Comparison of ENCODE assay signal across 1 cellular context in the genomic region with DNA sequence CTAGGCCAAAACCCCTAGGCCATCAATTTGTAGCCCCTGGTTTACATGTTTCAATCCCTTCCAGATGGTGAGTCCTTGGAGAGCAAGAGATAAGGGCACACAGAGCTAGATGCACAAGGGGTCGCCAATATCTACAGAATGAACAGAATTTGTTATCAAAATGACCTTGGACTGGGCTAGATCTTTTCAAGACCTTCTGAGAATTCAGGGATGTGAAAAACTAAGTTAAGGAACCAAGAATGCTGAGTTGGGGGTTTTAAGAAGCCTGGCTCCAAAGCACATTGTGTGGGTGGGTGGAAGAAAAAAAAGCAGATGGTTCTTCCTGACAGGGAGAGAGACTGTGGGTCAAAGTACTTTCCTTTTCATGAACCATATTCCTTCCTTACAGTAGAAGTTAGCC.
TF ChIP-seq lines count a peak whose summit lies in the region.

No MANE protein-coding gene starts in this region.

TF ChIP-seq in K562, 482 proteins besides CTCF, POLR2A, EP300 and RAD21 (continued from another document and continues in another):
- no peak for TF ChIP-seq TSHZ1 (CRISPR knock-in tag; IDR thresholded peaks at IDR 0.05)
- TF ChIP-seq KAT2B (IDR thresholded peaks at IDR 0.05; ENCODE audit: low read depth, low read length), result no peak
- TF ChIP-seq NCOR1 (IDR thresholded peaks at IDR 0.05), result peak; percentile 69
- TF ChIP-seq ZNF146 (CRISPR knock-in tag; IDR thresholded peaks at IDR 0.05; ENCODE audit: unreplicated experiment), result no peak
- TF ChIP-seq NFRKB (IDR thresholded peaks at IDR 0.05; ENCODE audit: low read depth), result peak; percentile 80
- no peak for TF ChIP-seq KDM2B (CRISPR knock-in tag; IDR thresholded peaks at IDR 0.05)
- TF ChIP-seq, protein P1, sequence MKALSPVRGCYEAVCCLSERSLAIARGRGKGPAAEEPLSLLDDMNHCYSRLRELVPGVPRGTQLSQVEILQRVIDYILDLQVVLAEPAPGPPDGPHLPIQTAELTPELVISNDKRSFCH (CRISPR knock-in tag; IDR thresholded peaks at IDR 0.05), result no peak
- TF ChIP-seq, protein P1 (tag; IDR thresholded peaks at IDR 0.05), result no peak
- 0 out of 2 replicates have a peak, but pooled peaks have one; percentile 58 for TF ChIP-seq SMAD4 (CRISPR knock-in tag; conservative IDR thresholded peaks at IDR 0.05)
- TF ChIP-seq ZNF512 (tag; IDR thresholded peaks at IDR 0.05), result no peak
- TF ChIP-seq KDM1A (IDR thresholded peaks at IDR 0.05), result peak in 1 of 2 experiments; percentile 38; a peak in 1 of 4 replicates
- TF ChIP-seq E2F3 (CRISPR knock-in tag; IDR thresholded peaks at IDR 0.05), result no peak
- TF ChIP-seq, protein P2, sequence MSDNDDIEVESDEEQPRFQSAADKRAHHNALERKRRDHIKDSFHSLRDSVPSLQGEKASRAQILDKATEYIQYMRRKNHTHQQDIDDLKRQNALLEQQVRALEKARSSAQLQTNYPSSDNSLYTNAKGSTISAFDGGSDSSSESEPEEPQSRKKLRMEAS (CRISPR knock-in tag; IDR thresholded peaks at IDR 0.05), result no peak
- no peak for TF ChIP-seq MCM5 (IDR thresholded peaks at IDR 0.05; ENCODE audit: low read depth)
- TF ChIP-seq ZNF212 (CRISPR knock-in tag; IDR thresholded peaks at IDR 0.05), result no peak
- TF ChIP-seq CBFA2T3 (IDR thresholded peaks at IDR 0.05), result peak; percentile 90
- TF ChIP-seq MTA2 (IDR thresholded peaks at IDR 0.05; ENCODE audit: low read depth), result peak; percentile 32; the same call in 1 of the 2 replicates
- no peak for TF ChIP-seq ZFP91 (CRISPR knock-in tag; IDR thresholded peaks at IDR 0.05)
- no peak for TF ChIP-seq TCFL5 (CRISPR knock-in tag; conservative IDR thresholded peaks at IDR 0.05)
- no peak for TF ChIP-seq STAT5A (IDR thresholded peaks at IDR 0.05; ENCODE audit: borderline replicate concordance, low read length)
- TF ChIP-seq MTA3 (IDR thresholded peaks at IDR 0.05; ENCODE audit: borderline replicate concordance), result no peak; the same call in 1 of the 2 replicates
- no peak for TF ChIP-seq SNIP1 (IDR thresholded peaks at IDR 0.05; ENCODE audit: low read depth)
- no peak for TF ChIP-seq SAFB2 (IDR thresholded peaks at IDR 0.05; ENCODE audit: borderline replicate concordance, low read depth, low read length, severe bottlenecking)
- TF ChIP-seq IRF2 (CRISPR knock-in tag; IDR thresholded peaks at IDR 0.05), result no peak
- TF ChIP-seq FOXK2 (conservative IDR thresholded peaks at IDR 0.05 in 1 of 2, IDR thresholded peaks at IDR 0.05 in 1 of 2; ENCODE audit: low read depth in 2 of 2), result no peak; a peak in 1 of 4 replicates
- TF ChIP-seq NFYB (IDR thresholded peaks at IDR 0.05; ENCODE audit: extremely low read depth, insufficient read length), result no peak
- TF ChIP-seq, protein P3, sequence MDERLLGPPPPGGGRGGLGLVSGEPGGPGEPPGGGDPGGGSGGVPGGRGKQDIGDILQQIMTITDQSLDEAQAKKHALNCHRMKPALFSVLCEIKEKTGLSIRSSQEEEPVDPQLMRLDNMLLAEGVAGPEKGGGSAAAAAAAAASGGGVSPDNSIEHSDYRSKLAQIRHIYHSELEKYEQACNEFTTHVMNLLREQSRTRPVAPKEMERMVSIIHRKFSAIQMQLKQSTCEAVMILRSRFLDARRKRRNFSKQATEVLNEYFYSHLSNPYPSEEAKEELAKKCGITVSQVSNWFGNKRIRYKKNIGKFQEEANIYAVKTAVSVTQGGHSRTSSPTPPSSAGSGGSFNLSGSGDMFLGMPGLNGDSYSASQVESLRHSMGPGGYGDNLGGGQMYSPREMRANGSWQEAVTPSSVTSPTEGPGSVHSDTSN (CRISPR knock-in tag; IDR thresholded peaks at IDR 0.05; ENCODE audit: low read depth), result no peak
- TF ChIP-seq, protein P3 (tag; conservative IDR thresholded peaks at IDR 0.05; ENCODE audit: low read depth), result no peak
- no peak for TF ChIP-seq SMAD3 (CRISPR knock-in tag; conservative IDR thresholded peaks at IDR 0.05)
- TF ChIP-seq SP1 (CRISPR knock-in tag; IDR thresholded peaks at IDR 0.05), result no peak
- TF ChIP-seq, protein P4, sequence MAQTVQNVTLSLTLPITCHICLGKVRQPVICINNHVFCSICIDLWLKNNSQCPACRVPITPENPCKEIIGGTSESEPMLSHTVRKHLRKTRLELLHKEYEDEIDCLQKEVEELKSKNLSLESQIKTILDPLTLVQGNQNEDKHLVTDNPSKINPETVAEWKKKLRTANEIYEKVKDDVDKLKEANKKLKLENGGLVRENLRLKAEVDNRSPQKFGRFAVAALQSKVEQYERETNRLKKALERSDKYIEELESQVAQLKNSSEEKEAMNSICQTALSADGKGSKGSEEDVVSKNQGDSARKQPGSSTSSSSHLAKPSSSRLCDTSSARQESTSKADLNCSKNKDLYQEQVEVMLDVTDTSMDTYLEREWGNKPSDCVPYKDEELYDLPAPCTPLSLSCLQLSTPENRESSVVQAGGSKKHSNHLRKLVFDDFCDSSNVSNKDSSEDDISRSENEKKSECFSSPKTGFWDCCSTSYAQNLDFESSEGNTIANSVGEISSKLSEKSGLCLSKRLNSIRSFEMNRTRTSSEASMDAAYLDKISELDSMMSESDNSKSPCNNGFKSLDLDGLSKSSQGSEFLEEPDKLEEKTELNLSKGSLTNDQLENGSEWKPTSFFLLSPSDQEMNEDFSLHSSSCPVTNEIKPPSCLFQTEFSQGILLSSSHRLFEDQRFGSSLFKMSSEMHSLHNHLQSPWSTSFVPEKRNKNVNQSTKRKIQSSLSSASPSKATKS (CRISPR knock-in tag; IDR thresholded peaks at IDR 0.05), result no peak
- TF ChIP-seq, protein P5, sequence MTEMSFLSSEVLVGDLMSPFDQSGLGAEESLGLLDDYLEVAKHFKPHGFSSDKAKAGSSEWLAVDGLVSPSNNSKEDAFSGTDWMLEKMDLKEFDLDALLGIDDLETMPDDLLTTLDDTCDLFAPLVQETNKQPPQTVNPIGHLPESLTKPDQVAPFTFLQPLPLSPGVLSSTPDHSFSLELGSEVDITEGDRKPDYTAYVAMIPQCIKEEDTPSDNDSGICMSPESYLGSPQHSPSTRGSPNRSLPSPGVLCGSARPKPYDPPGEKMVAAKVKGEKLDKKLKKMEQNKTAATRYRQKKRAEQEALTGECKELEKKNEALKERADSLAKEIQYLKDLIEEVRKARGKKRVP (CRISPR knock-in tag; IDR thresholded peaks at IDR 0.05), result no peak
- TF ChIP-seq ZKSCAN1 (IDR thresholded peaks at IDR 0.05; ENCODE audit: low read depth, low read length), result no peak
- no peak for TF ChIP-seq SFPQ (IDR thresholded peaks at IDR 0.05; ENCODE audit: low read depth, low read length)
- TF ChIP-seq RNF2 (IDR thresholded peaks at IDR 0.05), result no peak
- peak; percentile 95 for TF ChIP-seq ZNF592 (IDR thresholded peaks at IDR 0.05)
- no peak for TF ChIP-seq ZNF764 (CRISPR knock-in tag; IDR thresholded peaks at IDR 0.05; ENCODE audit: low read depth)
- peak; percentile 11; the same call in 1 of the 2 replicates for TF ChIP-seq NFE2 (IDR thresholded peaks at IDR 0.05; ENCODE audit: low read depth)
- no peak for TF ChIP-seq MCM3 (IDR thresholded peaks at IDR 0.05)
- TF ChIP-seq RCOR1 (IDR thresholded peaks at IDR 0.05; ENCODE audit: borderline replicate concordance in 1 of 2, low read depth in 2 of 2, low read length in 2 of 2), result no peak
- no peak for TF ChIP-seq ZNF311 (CRISPR knock-in tag; IDR thresholded peaks at IDR 0.05)
